Comparison of ENCODE assay signal across 14 cellular contexts in the genomic region with DNA sequence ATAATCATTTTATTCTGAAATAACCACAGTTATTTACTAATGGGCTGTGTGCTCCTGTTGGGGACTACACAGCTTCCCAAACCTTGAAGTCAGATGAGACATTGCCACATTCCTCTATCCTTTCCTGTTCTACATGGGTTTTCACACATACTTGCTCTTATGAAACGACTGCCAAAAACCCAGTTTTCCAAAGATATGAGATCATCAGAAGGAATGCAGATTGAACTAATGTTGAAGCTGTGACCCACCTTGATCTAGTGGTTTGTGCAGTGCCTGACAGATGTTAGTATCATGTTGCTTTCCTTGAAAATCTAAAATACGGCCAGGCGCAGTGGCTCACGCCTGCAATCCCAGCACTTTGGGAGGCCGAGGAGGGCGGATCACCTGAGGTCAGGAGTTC.
A peak's percentile ranks its signal among the peaks of the same experiment; 100 is the strongest.
DNase-seq lines count a peak whose midpoint lies in the region; ATAC-seq and TF ChIP-seq lines count a peak whose summit lies in the region.
"Had no signal": no experiment of that assay in that cellular context is flagged by ENCODE, and none has a peak within 500 bp of the region (broad histone marks: within the 10 kb centered on the region; RNA-seq: fewer than 3 reads in every experiment).

No MANE protein-coding gene starts in this region.

- H3K9ac ChIP-seq in mammary epithelial cell (ENCODE audit: insufficient read depth, low read length) = no peak overlapping the region

- H2AFZ ChIP-seq in mammary epithelial cell (ENCODE audit: low read depth, low read length) = no peak overlapping the region

- DNase-seq in HS-5 (ENCODE audit: low read depth) (peak; percentile 98), mammary epithelial cell (peak; percentile 87), lower lobe of right lung (no peak), NCI-H1417 (lab: John Stamatoyannopoulos, UW) (no peak)
- DNase-seq: activated CD4-positive, CD25-positive, alpha-beta regulatory T cell treated with anti-CD3 and anti-CD28 coated beads, Interleukin-2, amount 50 U/mL, for 72 hours; activated naive CD4-positive, alpha-beta T cell treated with anti-CD3 and anti-CD28 coated beads, Interleukin-2, amount 50 U/mL, for 16 hours; foreskin melanocyte; NCI-H1436; stimulated activated CD4-positive, alpha-beta T cell treated with anti-CD3 and anti-CD28 coated beads, Interleukin-1b, Interleukin-23, amount 100 ng/mL, for 48 hours had no signal

- no peaks in the 10 kb centered on the region for H3K36me3 ChIP-seq in mammary epithelial cell (ENCODE audit: insufficient read depth, low read length)
- H3K36me3 ChIP-seq in lower lobe of right lung = no peaks in the 10 kb centered on the region
- H3K36me3 ChIP-seq: Peyer's patch had no signal

- H3K27me3 ChIP-seq in mammary epithelial cell (ENCODE audit: insufficient read depth, low read length) (no peaks in the 10 kb centered on the region), lower lobe of right lung (ENCODE audit: low read depth) (no peaks in the 10 kb centered on the region)
- H3K27me3 ChIP-seq: Peyer's patch had no signal

- dilution Hi-C loops in mammary epithelial cell (cut with HindIII; ENCODE audit: low sequenced_read_pairs) = loop anchor here (5.0 kb wide), 1 partner anchor 107 kb away; no protein-coding TSS in a partner anchor

- WGBS in mammary epithelial cell (ENCODE audit: low coverage, missing lambda C conversion rate) = 10% methylated on average over 2 of the region's 6 CpGs

- H4K20me1 ChIP-seq in mammary epithelial cell (ENCODE audit: insufficient read depth, low read length) = no peaks in the 10 kb centered on the region

- TF ChIP-seq CTCF in 22Rv1 (IDR thresholded peaks at IDR 0.05) (no peak), mammary epithelial cell (conservative IDR thresholded peaks at IDR 0.05 in 1 of 2, IDR thresholded peaks at IDR 0.05 in 1 of 2; ENCODE audit: extremely low read depth in 1 of 2, insufficient read depth in 1 of 2, low read depth in 1 of 2, low read length in 2 of 2) (no peak), lower lobe of right lung (IDR thresholded peaks at IDR 0.05) (no peak)

- no TSS peak for BruUV-seq in mammary epithelial cell (replicated peaks; lab: Mats Ljungman, UMichigan)

- H3K9me3 ChIP-seq in mammary epithelial cell (replicated peaks; ENCODE audit: insufficient read depth, low read length) = no peaks in the 10 kb centered on the region
- no peaks in the 10 kb centered on the region for H3K9me3 ChIP-seq in lower lobe of right lung
- H3K9me3 ChIP-seq: Peyer's patch had no signal

- CTCF ChIA-PET in mammary epithelial cell (lab: Charles Lee; ENCODE audit: low non-redundant PET) = interaction anchor here (0.6 kb wide), 1 partner anchor 1496 kb away, joined by 4 read pairs; no protein-coding TSS in a partner anchor

- in situ Hi-C loops in mammary epithelial cell (cut with MboI; ENCODE audit: low sequenced_read_pairs in 2 of 2) = no loop called here

- H3K79me2 ChIP-seq in mammary epithelial cell (ENCODE audit: insufficient read depth, low read length) = no peaks in the 10 kb centered on the region

- H3K4me1 ChIP-seq in mammary epithelial cell (ENCODE audit: insufficient read depth, low read length) (peaks cover 14% of the 10 kb centered on the region), lower lobe of right lung (peaks cover 19% of the 10 kb centered on the region)

- H3K4me3 ChIP-seq in mammary epithelial cell (replicated peaks in 1 of 3; ENCODE audit: insufficient read depth in 1 of 3, low read depth in 2 of 3, low read length in 3 of 3) (no peak overlapping the region), lower lobe of right lung (no peak overlapping the region)
- H3K4me3 ChIP-seq: Peyer's patch had no signal

- H3K4me2 ChIP-seq in mammary epithelial cell (ENCODE audit: insufficient read depth, low read depth, low read length) = no peak overlapping the region

- H3K27ac ChIP-seq in 22Rv1 = peak overlapping the region; percentile 20
- H3K27ac ChIP-seq in mammary epithelial cell (ENCODE audit: insufficient read depth, low read depth, low read length) = no peak overlapping the region
- no peak overlapping the region for H3K27ac ChIP-seq in lower lobe of right lung
- H3K27ac ChIP-seq: Peyer's patch had no signal

- intact Hi-C loops in mammary epithelial cell (cut with micrococcal nuclease) (no loop called here), lower lobe of right lung (cut with DNase I) (no loop called here)

- ATAC-seq in lower lobe of right lung (peak; percentile 35 to 57), HG03196 (IDR thresholded peaks at IDR 0.05; ENCODE audit: unreplicated experiment) (no peak), GM21423 (IDR thresholded peaks at IDR 0.05; ENCODE audit: unreplicated experiment) (no peak), HG02763 (IDR thresholded peaks at IDR 0.05; ENCODE audit: unreplicated experiment) (no peak)

Comparison
In these comparisons a context has a peak if more than half of its experiments do, and no peak if none do; other contexts are left out.
1. DNase-seq: peak in HS-5 (single experiment) and mammary epithelial cell (single experiment); none in lower lobe of right lung (single experiment) and NCI-H1417 (0 of 3).
2. ATAC-seq: peak in lower lobe of right lung (2 of 2); none in HG03196 (single experiment), GM21423 (single experiment) and HG02763 (single experiment).